18 cellular contexts compared by ENCODE assay signal in genomic region chr7:16063691-16064090, GRCh38.
DNase-seq lines count a peak whose midpoint lies in the region; ATAC-seq and TF ChIP-seq lines count a peak whose summit lies in the region.
"Had no signal": no experiment of that assay in that cellular context is flagged by ENCODE, and none has a peak within 500 bp of the region (broad histone marks: within the 10 kb centered on the region; RNA-seq: fewer than 3 reads in every experiment).

No MANE protein-coding gene starts in this region.

- no peak for TF ChIP-seq EP300 in tibial nerve (IDR thresholded peaks at IDR 0.05)

- H4K91ac ChIP-seq in neuronal stem cell (ENCODE audit: low read depth, low read length, poor library complexity), result no peak overlapping the region

- no peak overlapping the region for H3K4ac ChIP-seq in neuronal stem cell (ENCODE audit: low read length)

- H3K79me2 ChIP-seq in hepatocyte, result no peaks in the 10 kb centered on the region

- no peak overlapping the region for H3K4me3 Mint-ChIP-seq in natural killer cell
- H3K4me3 Mint-ChIP-seq: activated B cell treated with CpG ODN at 0.5 μM for 24 hours had no signal

- H3K4me1 Mint-ChIP-seq in natural killer cell, result peaks cover 13 to 18% of the 10 kb centered on the region in 2 donors
- H3K4me1 Mint-ChIP-seq: activated B cell treated with CpG ODN at 0.5 μM for 24 hours had no signal

- no peaks in the 10 kb centered on the region for H3K9me3 Mint-ChIP-seq in natural killer cell
- H3K9me3 Mint-ChIP-seq: activated B cell treated with CpG ODN at 0.5 μM for 24 hours had no signal

- DNase-seq in Right ventricle myocardium inferior (ENCODE audit: missing footprints), result no peak
- no peak for DNase-seq in cardiac septum (ENCODE audit: low spot score)
- DNase-seq in coronary artery (ENCODE audit: low spot score), result no peak
- DNase-seq in hepatocyte (ENCODE audit: low spot score), result no peak
- peak in 1 of 2 donors; percentile 33 for DNase-seq in tibial nerve (ENCODE audit: low spot score in 2 of 2)
- DNase-seq in natural killer cell, result no peak
- DNase-seq in NCI-H748 treated with DMSO at 0.1 percent for 48 hours (lab: John Stamatoyannopoulos, UW), result no peak
- no peak for DNase-seq in neuronal stem cell (ENCODE audit: low spot score)
- DNase-seq: activated B cell treated with CpG ODN at 0.5 μM for 24 hours; activated effector memory CD4-positive, alpha-beta T cell treated with anti-CD3 and anti-CD28 coated beads, Interleukin-2, amount 50 U/mL, for 16 hours; Caco-2; GF-D8; midbrain; NCI-H1436; pancreas; Peyer's patch; stimulated activated CD4-positive, alpha-beta T cell treated with anti-CD3 and anti-CD28 coated beads, Interleukin-15, amount 100 ng/mL, for 24 hours had no signal

- no peaks in the 10 kb centered on the region for H3K27me3 ChIP-seq in hepatocyte
- H3K27me3 ChIP-seq in tibial nerve, result no peaks in the 10 kb centered on the region
- no peaks in the 10 kb centered on the region for H3K27me3 ChIP-seq in neuronal stem cell (ENCODE audit: control insufficient read depth in 3 of 3, insufficient read depth in 3 of 3, low read depth in 1 of 3, low read length in 3 of 3)
- H3K27me3 ChIP-seq: pancreas, Peyer's patch had no signal

- no peak overlapping the region for H3K14ac ChIP-seq in neuronal stem cell (ENCODE audit: low read length)

- H3K27me3 Mint-ChIP-seq in natural killer cell (ENCODE audit: low read depth in 2 of 2), result no peaks in the 10 kb centered on the region
- H3K27me3 Mint-ChIP-seq: activated B cell treated with CpG ODN at 0.5 μM for 24 hours had no signal

- no peak overlapping the region for H3K27ac Mint-ChIP-seq in natural killer cell
- H3K27ac Mint-ChIP-seq: activated B cell treated with CpG ODN at 0.5 μM for 24 hours had no signal

- intact Hi-C loops in Right ventricle myocardium inferior (cut with DNase I) (loop anchor here (10.0 kb wide), 1 partner anchor 299 kb away; no protein-coding TSS in a partner anchor), cardiac septum (cut with DNase I) (loop anchor here (5.0 kb wide), 1 partner anchor 231 kb away; no protein-coding TSS in a partner anchor), natural killer cell (cut with micrococcal nuclease) (no loop called here)

- H2BK12ac ChIP-seq in neuronal stem cell (ENCODE audit: low read length), result no peak overlapping the region

- H3K36me3 Mint-ChIP-seq in natural killer cell, result no peaks in the 10 kb centered on the region

- no peak overlapping the region for H2BK120ac ChIP-seq in neuronal stem cell (ENCODE audit: low read depth, low read length)

- no peak overlapping the region for H3K18ac ChIP-seq in neuronal stem cell (ENCODE audit: low read length)

- TF ChIP-seq CTCF in coronary artery (IDR thresholded peaks at IDR 0.05), result no peak
- TF ChIP-seq CTCF in hepatocyte (IDR thresholded peaks at IDR 0.05; ENCODE audit: poor library complexity), result no peak
- no peak for TF ChIP-seq CTCF in tibial nerve (IDR thresholded peaks at IDR 0.05)
- TF ChIP-seq CTCF in natural killer cell (IDR thresholded peaks at IDR 0.05), result no peak

- no peaks in the 10 kb centered on the region for H3K9me2 ChIP-seq in hepatocyte (replicated peaks; ENCODE audit: insufficient read depth)

- H3K23ac ChIP-seq in neuronal stem cell (ENCODE audit: low read depth, low read length, poor library complexity), result no peak overlapping the region

- H4K8ac ChIP-seq in neuronal stem cell (ENCODE audit: low read depth, low read length), result no peak overlapping the region

- no peaks in the 10 kb centered on the region for H3K9me3 ChIP-seq in hepatocyte (ENCODE audit: low read depth)
- no peaks in the 10 kb centered on the region for H3K9me3 ChIP-seq in tibial nerve
- H3K9me3 ChIP-seq in neuronal stem cell (replicated peaks in 1 of 2; ENCODE audit: control insufficient read depth in 2 of 2, insufficient read depth in 1 of 2, low read depth in 1 of 2, low read length in 2 of 2), result no peaks in the 10 kb centered on the region
- H3K9me3 ChIP-seq: A549, Caco-2, pancreas, Peyer's patch had no signal

- H2BK15ac ChIP-seq in neuronal stem cell (ENCODE audit: low read length), result no peak overlapping the region

- H2AK5ac ChIP-seq in neuronal stem cell (ENCODE audit: low read depth, low read length), result no peak overlapping the region

- no peaks in the 10 kb centered on the region for H3K79me1 ChIP-seq in neuronal stem cell (ENCODE audit: low read depth, low read length)

- H3K4me2 ChIP-seq in hepatocyte (peak overlapping the region; percentile 4), neuronal stem cell (ENCODE audit: insufficient read depth, low read length, poor library complexity, severe bottlenecking) (no peak overlapping the region)
- H3K4me2 ChIP-seq: A549 had no signal

- H2BK5ac ChIP-seq in neuronal stem cell (ENCODE audit: low read length), result no peak overlapping the region

- WGBS in hepatocyte (ENCODE audit: low lambda C conversion rate, missing lambda C conversion rate), result 73% methylated on average over 5 of the region's 5 CpGs
- WGBS in tibial nerve, 2 donors, result 41 to 55% methylated on average over 5 of the region's 5 CpGs
- no CpG with 5 or more reads among the region's 5 CpGs for WGBS in neuronal stem cell (ENCODE audit: extremely low coverage in 2 of 2, insufficient read length in 2 of 2, insufficient replicate concordance in 1 of 2), 2 donors

- TF ChIP-seq POLR2A in tibial nerve (IDR thresholded peaks at IDR 0.05), result no peak

- H3K4me1 ChIP-seq in hepatocyte (ENCODE audit: insufficient read depth) (peaks cover 6% of the 10 kb centered on the region), tibial nerve (peaks cover 0 to 47% (median 9%) of the 10 kb centered on the region in 4 donors), neuronal stem cell (ENCODE audit: control insufficient read depth in 2 of 2, insufficient read depth in 1 of 2, low read depth in 1 of 2, low read length in 2 of 2) (peaks cover 3% of the 10 kb centered on the region in 2 donors)
- H3K4me1 ChIP-seq: A549, Caco-2, Peyer's patch had no signal

- peak; percentile 73 for ATAC-seq in Right ventricle myocardium inferior
- ATAC-seq in natural killer cell, result no peak
- ATAC-seq: A549 had no signal

- H3K27ac ChIP-seq in coronary artery, result peak overlapping the region in 1 of 2 donors; percentile 54
- no peak overlapping the region for H3K27ac ChIP-seq in hepatocyte
- H3K27ac ChIP-seq in tibial nerve, result peak overlapping the region in 3 of 4 donors; percentile 43 to 86 (median 61)
- H3K27ac ChIP-seq in neuronal stem cell (replicated peaks; ENCODE audit: low read length), result no peak overlapping the region
- H3K27ac ChIP-seq: A549, pancreas, Peyer's patch had no signal

- H3K36me3 ChIP-seq in hepatocyte (replicated peaks; ENCODE audit: insufficient read depth, low read depth), result no peaks in the 10 kb centered on the region
- no peaks in the 10 kb centered on the region for H3K36me3 ChIP-seq in tibial nerve
- no peaks in the 10 kb centered on the region for H3K36me3 ChIP-seq in neuronal stem cell (replicated peaks in 1 of 2; ENCODE audit: control insufficient read depth in 2 of 2, insufficient read depth in 2 of 2, low read length in 2 of 2)
- H3K36me3 ChIP-seq: pancreas, Peyer's patch had no signal

- no peak overlapping the region for H3K9ac ChIP-seq in neuronal stem cell (ENCODE audit: low read depth, low read length, poor library complexity)

- H4K20me1 ChIP-seq in hepatocyte (ENCODE audit: insufficient read depth, poor library complexity, severe bottlenecking), result no peaks in the 10 kb centered on the region

- H3K4me3 ChIP-seq in coronary artery (peak overlapping the region; percentile 26), hepatocyte (no peak overlapping the region), tibial nerve (peak overlapping the region in 2 of 4 donors; percentile 16 to 35), neuronal stem cell (ENCODE audit: low read length in 2 of 2) (no peak overlapping the region)
- H3K4me3 ChIP-seq: A549, pancreas, Peyer's patch had no signal

- no peak overlapping the region for H2AFZ ChIP-seq in hepatocyte
- no peak overlapping the region for H2AFZ ChIP-seq in neuronal stem cell (ENCODE audit: low read length)

Comparison
In these comparisons a context has a peak if more than half of its experiments do, and no peak if none do; other contexts are left out.
1. H3K27ac ChIP-seq: peak in tibial nerve (3 of 4); none in hepatocyte (single experiment) and neuronal stem cell (single experiment).